8 cellular contexts compared by ENCODE assay signal in genomic region chr9:116494815-116495634, GRCh38.
DNase-seq lines count a peak whose midpoint lies in the region; ATAC-seq and TF ChIP-seq lines count a peak whose summit lies in the region.

No MANE protein-coding gene starts in this region.

- DNase-seq in ELF-1 (ENCODE audit: low read depth, low spot score): peak; percentile 55
- DNase-seq in OCI-M1 (lab: John Stamatoyannopoulos, UW): peak; percentile 41
- peak; percentile 48 for DNase-seq in epithelial cell of esophagus (ENCODE audit: low read depth)
- no peak for DNase-seq in smooth muscle cell (lab: John Stamatoyannopoulos, UW; ENCODE audit: unreplicated experiment)

- H3K79me2 ChIP-seq in smooth muscle cell (ENCODE audit: low read depth): no peaks in the 10 kb centered on the region

- TF ChIP-seq CTCF in epithelial cell of esophagus (IDR thresholded peaks at IDR 0.05; ENCODE audit: insufficient read depth, low read depth, low read length, missing control alignments) (peak; percentile 87), smooth muscle cell (IDR thresholded peaks at IDR 0.05; ENCODE audit: borderline replicate concordance, insufficient read depth, poor library complexity, severe bottlenecking) (peak; percentile 55)

- no peak overlapping the region for H2AFZ ChIP-seq in smooth muscle cell (ENCODE audit: low read depth)

- no peaks in the 10 kb centered on the region for H3K36me3 ChIP-seq in smooth muscle cell (ENCODE audit: low read depth)

- H3K9me3 ChIP-seq in smooth muscle cell (replicated peaks; ENCODE audit: low read depth): no peaks in the 10 kb centered on the region

- no peaks in the 10 kb centered on the region for H3K27me3 ChIP-seq in smooth muscle cell (ENCODE audit: low read depth)

- H4K20me1 ChIP-seq in smooth muscle cell (ENCODE audit: low read depth): no peaks in the 10 kb centered on the region

- no peaks in the 10 kb centered on the region for H3F3A ChIP-seq in smooth muscle cell (ENCODE audit: low read depth)

- H3K4me1 ChIP-seq in smooth muscle cell (ENCODE audit: low read depth): peaks cover 1% of the 10 kb centered on the region

- ATAC-seq in GM21723 (IDR thresholded peaks at IDR 0.05; ENCODE audit: unreplicated experiment): peak; percentile 59
- ATAC-seq in GM21423 (IDR thresholded peaks at IDR 0.05; ENCODE audit: unreplicated experiment): no peak
- ATAC-seq in GM21737 (IDR thresholded peaks at IDR 0.05; ENCODE audit: unreplicated experiment): no peak
- no peak for ATAC-seq in GM21786 (IDR thresholded peaks at IDR 0.05; ENCODE audit: unreplicated experiment)

- 69% methylated on average over 5 of the region's 5 CpGs for WGBS in smooth muscle cell (ENCODE audit: low lambda C conversion rate)

- no peak overlapping the region for H3K4me3 ChIP-seq in epithelial cell of esophagus (ENCODE audit: low read length)
- H3K4me3 ChIP-seq in smooth muscle cell: no peak overlapping the region

- H3K9ac ChIP-seq in smooth muscle cell (ENCODE audit: low read depth): no peak overlapping the region

- no peak overlapping the region for H3K27ac ChIP-seq in smooth muscle cell (ENCODE audit: low read depth)

- no peak overlapping the region for H3K4me2 ChIP-seq in smooth muscle cell
